In the genomic region with DNA sequence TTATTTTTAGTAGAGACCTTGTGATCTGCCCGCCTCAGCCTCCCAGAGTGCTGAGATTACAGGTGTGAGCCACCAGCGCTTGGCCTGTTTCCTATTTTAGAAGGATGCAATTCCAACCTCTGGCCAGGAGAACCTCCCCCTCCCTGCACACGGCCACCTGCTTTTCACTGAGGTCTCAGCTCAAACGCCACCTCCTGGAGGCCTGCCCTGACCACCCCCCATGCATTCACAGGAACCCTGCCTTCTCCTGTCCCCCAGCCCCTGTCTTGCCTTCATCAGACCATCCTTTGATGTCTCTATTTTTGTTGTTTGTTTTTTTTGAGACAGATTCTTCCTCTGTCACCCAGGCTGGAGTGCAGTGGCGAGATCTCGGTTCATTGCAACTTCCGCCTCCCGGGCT, we compare ENCODE assay signal across 20 cellular contexts. TPM values are rescaled to one million over a fixed set of nuclear protein-coding genes. Genes with fewer than 3 reads are reported as not detected.
DNase-seq lines count a peak whose midpoint lies in the region; ATAC-seq and TF ChIP-seq lines count a peak whose summit lies in the region.
"Had no signal": no experiment of that assay in that cellular context is flagged by ENCODE, and none has a peak within 500 bp of the region (broad histone marks: within the 10 kb centered on the region; RNA-seq: fewer than 3 reads in every experiment).

No MANE protein-coding gene starts in this region.

- no peak overlapping the region for H3K27ac Mint-ChIP-seq in T-helper 2 cell treated with Interferon-gamma antibody and Interleukin-4, amounts not matched to agents 5 μg/mL and 100 μg/mL, for 36 hours
- H3K27ac Mint-ChIP-seq in H9 (peak overlapping the region in 2 of 3 experiments; percentile 5 to 82; a peak in 2 of 7 replicates), nephron (no peak overlapping the region)
- H3K27ac Mint-ChIP-seq in activated T-helper 1 cell treated with anti-CD3 and anti-CD28 coated beads, Interleukin-12 subunit alpha, Interleukin-12 subunit beta, Interleukin-2, Interleukin-4 antibody, amounts not matched to agents 30 ng/mL and 10 ng/mL and 1 ng/mL, durations not matched to agents 14 hours and 24 hours and 36 hours = no peak overlapping the region
- H3K27ac Mint-ChIP-seq: activated T-helper 17 cell treated with anti-CD3 and anti-CD28 coated beads, Interleukin-2, amount 50 U/mL, for 72 hours had no signal

- H4K20me1 ChIP-seq in H9 (ENCODE audit: control insufficient read depth, insufficient read depth, insufficient read length) = no peaks in the 10 kb centered on the region

- H3K9ac ChIP-seq in H9 (ENCODE audit: extremely low read depth, insufficient read length, low read length) = no peak overlapping the region

- H3K79me2 ChIP-seq in H9 (ENCODE audit: insufficient read depth, low read length) = peaks cover 2% of the 10 kb centered on the region; the same call in 1 of the 2 replicates

- H2AK5ac ChIP-seq in H9 (ENCODE audit: insufficient read length, low read length) = no peak overlapping the region

- ATAC-seq in HG03457 (IDR thresholded peaks at IDR 0.05; ENCODE audit: unreplicated experiment) = no peak
- ATAC-seq: activated T-helper 17 cell treated with anti-CD3 and anti-CD28 coated beads, Interleukin-2, amount 50 U/mL, for 72 hours had no signal

- H2AFZ ChIP-seq in H9 (ENCODE audit: low read length) = no peak overlapping the region

- H2BK15ac ChIP-seq in H9 (ENCODE audit: low read depth, low read length) = no peak overlapping the region

- no peak overlapping the region for H3K4ac ChIP-seq in H9 (ENCODE audit: low read depth, low read length)

- no peaks in the 10 kb centered on the region; the same call in 1 of the 2 replicates for H3K27me3 ChIP-seq in H9 (ENCODE audit: insufficient read depth, low read length)
- H3K27me3 ChIP-seq in suprapubic skin = no peaks in the 10 kb centered on the region
- H3K27me3 ChIP-seq: SJCRH30, vagina had no signal

- no peak overlapping the region for H2BK20ac ChIP-seq in H9 (ENCODE audit: low read depth, low read length, poor library complexity, severe bottlenecking)

- no peak overlapping the region for H3K4me2 ChIP-seq in H9 (ENCODE audit: insufficient read depth, insufficient read length, low read length)

- TF ChIP-seq CTCF in H9 (conservative IDR thresholded peaks at IDR 0.05) = 0 out of 3 replicates have a peak, but pooled peaks have one; percentile 10
- no peak for TF ChIP-seq CTCF in nephron (IDR thresholded peaks at IDR 0.05; ENCODE audit: unreplicated experiment in 3 of 3)
- no peak for TF ChIP-seq CTCF in suprapubic skin (IDR thresholded peaks at IDR 0.05)

- H3K9me3 Mint-ChIP-seq in T-helper 2 cell treated with Interferon-gamma antibody and Interleukin-4, amounts not matched to agents 5 μg/mL and 100 μg/mL, for 36 hours = no peaks in the 10 kb centered on the region
- H3K9me3 Mint-ChIP-seq in H9 = no peaks in the 10 kb centered on the region
- no peaks in the 10 kb centered on the region for H3K9me3 Mint-ChIP-seq in activated T-helper 1 cell treated with anti-CD3 and anti-CD28 coated beads, Interleukin-12 subunit alpha, Interleukin-12 subunit beta, Interleukin-2, Interleukin-4 antibody, amounts not matched to agents 30 ng/mL and 10 ng/mL and 1 ng/mL, durations not matched to agents 14 hours and 24 hours and 36 hours
- no peaks in the 10 kb centered on the region for H3K9me3 Mint-ChIP-seq in nephron
- H3K9me3 Mint-ChIP-seq: activated T-helper 17 cell treated with anti-CD3 and anti-CD28 coated beads, Interleukin-2, amount 50 U/mL, for 72 hours had no signal

- H3T11ph ChIP-seq in H9 (ENCODE audit: low read length) = no peak overlapping the region

- WGBS in H9 (ENCODE audit: extremely low coverage, insufficient read length, low lambda C conversion rate) = no CpG with 5 or more reads among the region's 8 CpGs
- WGBS in suprapubic skin = 96% methylated on average over 8 of the region's 8 CpGs

- H3K4me1 ChIP-seq in H9 (ENCODE audit: insufficient read depth, low read length) (no peaks in the 10 kb centered on the region), suprapubic skin (peaks cover 31% of the 10 kb centered on the region)
- H3K4me1 ChIP-seq: SJCRH30 had no signal

- H4K91ac ChIP-seq in H9 (ENCODE audit: insufficient read length, low read depth, low read length) = no peak overlapping the region

- H3K23ac ChIP-seq in H9 (ENCODE audit: insufficient read length, low read depth, low read length) = no peak overlapping the region

- no peak for TF ChIP-seq POLR2A in suprapubic skin (IDR thresholded peaks at IDR 0.05)

- no peak overlapping the region for H3K18ac ChIP-seq in H9 (ENCODE audit: insufficient read length, low read depth, low read length)

- no peaks in the 10 kb centered on the region for H3K27me3 Mint-ChIP-seq in T-helper 2 cell treated with Interferon-gamma antibody and Interleukin-4, amounts not matched to agents 5 μg/mL and 100 μg/mL, for 36 hours (ENCODE audit: low read depth)
- H3K27me3 Mint-ChIP-seq in H9 (ENCODE audit: low read depth) (no peaks in the 10 kb centered on the region), nephron (ENCODE audit: low read depth) (no peaks in the 10 kb centered on the region)
- no peaks in the 10 kb centered on the region for H3K27me3 Mint-ChIP-seq in activated T-helper 1 cell treated with anti-CD3 and anti-CD28 coated beads, Interleukin-12 subunit alpha, Interleukin-12 subunit beta, Interleukin-2, Interleukin-4 antibody, amounts not matched to agents 30 ng/mL and 10 ng/mL and 1 ng/mL, durations not matched to agents 14 hours and 24 hours and 36 hours (ENCODE audit: insufficient read depth)
- H3K27me3 Mint-ChIP-seq: activated T-helper 17 cell treated with anti-CD3 and anti-CD28 coated beads, Interleukin-2, amount 50 U/mL, for 72 hours had no signal

- H2BK5ac ChIP-seq in H9 (ENCODE audit: insufficient read length, low read length) = no peak overlapping the region

- DNase-seq in T-helper 2 cell treated with Interferon-gamma antibody and Interleukin-4, amounts not matched to agents 5 μg/mL and 100 μg/mL, for 36 hours (ENCODE audit: low spot score) = no peak
- DNase-seq in T-helper 2 cell = no peak
- DNase-seq in H9 = no peak
- no peak for DNase-seq in activated T-helper 1 cell treated with anti-CD3 and anti-CD28 coated beads, Interleukin-12 subunit alpha, Interleukin-12 subunit beta, Interleukin-2, Interleukin-4 antibody, amounts not matched to agents 30 ng/mL and 10 ng/mL and 1 ng/mL, durations not matched to agents 14 hours and 24 hours and 36 hours (ENCODE audit: low spot score)
- no peak for DNase-seq in stimulated activated CD4-positive, alpha-beta T cell treated with anti-CD3 and anti-CD28 coated beads, Interleukin-15, amount 100 ng/mL, for 24 hours
- no peak for DNase-seq in suprapubic skin (ENCODE audit: low spot score in 2 of 2)
- DNase-seq: activated CD4-positive, alpha-beta T cell treated with anti-CD3 and anti-CD28 coated beads for 48 hours; erythroblast; GOT3; NCI-H146; NCI-H2227 treated with DMSO at 0.1 percent for 48 hours; SJCRH30; T-helper 9 cell had no signal

- H3K4me3 ChIP-seq in suprapubic skin = no peak overlapping the region
- H3K4me3 ChIP-seq: SJCRH30, vagina had no signal

- no peaks in the 10 kb centered on the region for H3K79me1 ChIP-seq in H9 (ENCODE audit: insufficient read depth, low read depth, low read length, poor library complexity, severe bottlenecking)

- no peak overlapping the region for H3K56ac ChIP-seq in H9 (ENCODE audit: insufficient read length, low read depth, low read length)

- H2BK120ac ChIP-seq in H9 (ENCODE audit: low read depth, low read length, poor library complexity, severe bottlenecking) = no peak overlapping the region

- no peak for TF ChIP-seq EP300 in suprapubic skin (IDR thresholded peaks at IDR 0.05)

- peaks cover 21% of the 10 kb centered on the region for H3K36me3 Mint-ChIP-seq in T-helper 2 cell treated with Interferon-gamma antibody and Interleukin-4, amounts not matched to agents 5 μg/mL and 100 μg/mL, for 36 hours (ENCODE audit: low read depth)
- H3K36me3 Mint-ChIP-seq in H9 (ENCODE audit: insufficient read depth in 1 of 3, low read depth in 3 of 3) (peaks cover 24 to 56% (median 30%) of the 10 kb centered on the region in 3 experiments), nephron (ENCODE audit: low read depth) (peaks cover 10% of the 10 kb centered on the region)
- peaks cover 30% of the 10 kb centered on the region for H3K36me3 Mint-ChIP-seq in activated T-helper 1 cell treated with anti-CD3 and anti-CD28 coated beads, Interleukin-12 subunit alpha, Interleukin-12 subunit beta, Interleukin-2, Interleukin-4 antibody, amounts not matched to agents 30 ng/mL and 10 ng/mL and 1 ng/mL, durations not matched to agents 14 hours and 24 hours and 36 hours (ENCODE audit: low read depth)

- H4K8ac ChIP-seq in H9 (replicated peaks; ENCODE audit: insufficient read length, low read depth, low read length) = no peak overlapping the region

- H3K36me3 ChIP-seq in suprapubic skin = peaks cover 30% of the 10 kb centered on the region

- H3K23me2 ChIP-seq in H9 (ENCODE audit: insufficient read length, low read depth, low read length, poor library complexity, severe bottlenecking) = peaks cover 7% of the 10 kb centered on the region

- peaks cover 20% of the 10 kb centered on the region for H3K4me1 Mint-ChIP-seq in T-helper 2 cell treated with Interferon-gamma antibody and Interleukin-4, amounts not matched to agents 5 μg/mL and 100 μg/mL, for 36 hours (ENCODE audit: low read depth)
- H3K4me1 Mint-ChIP-seq in H9 (peaks cover 17 to 25% of the 10 kb centered on the region in 2 experiments), nephron (peaks cover 9% of the 10 kb centered on the region)
- H3K4me1 Mint-ChIP-seq in activated T-helper 1 cell treated with anti-CD3 and anti-CD28 coated beads, Interleukin-12 subunit alpha, Interleukin-12 subunit beta, Interleukin-2, Interleukin-4 antibody, amounts not matched to agents 30 ng/mL and 10 ng/mL and 1 ng/mL, durations not matched to agents 14 hours and 24 hours and 36 hours (ENCODE audit: low read depth) = peaks cover 17% of the 10 kb centered on the region

- H3K4me3 Mint-ChIP-seq in T-helper 2 cell treated with Interferon-gamma antibody and Interleukin-4, amounts not matched to agents 5 μg/mL and 100 μg/mL, for 36 hours = peak overlapping the region; percentile 24
- H3K4me3 Mint-ChIP-seq in H9 (peak overlapping the region; percentile 51 to 88; a peak in 4 of 5 replicates), nephron (peak overlapping the region; percentile 64 to 74 (median 68))
- peak overlapping the region; percentile 60 for H3K4me3 Mint-ChIP-seq in activated T-helper 1 cell treated with anti-CD3 and anti-CD28 coated beads, Interleukin-12 subunit alpha, Interleukin-12 subunit beta, Interleukin-2, Interleukin-4 antibody, amounts not matched to agents 30 ng/mL and 10 ng/mL and 1 ng/mL, durations not matched to agents 14 hours and 24 hours and 36 hours

- intact Hi-C loops in activated T-helper 1 cell treated with anti-CD3 and anti-CD28 coated beads, Interleukin-12 subunit alpha, Interleukin-12 subunit beta, Interleukin-2, Interleukin-4 antibody, amounts not matched to agents 30 ng/mL and 10 ng/mL and 1 ng/mL, durations not matched to agents 14 hours and 24 hours and 36 hours (cut with micrococcal nuclease) = no loop called here

- no peaks in the 10 kb centered on the region for H3K9me3 ChIP-seq in H9 (ENCODE audit: control insufficient read depth, low read depth, low read length)
- no peaks in the 10 kb centered on the region for H3K9me3 ChIP-seq in suprapubic skin
- H3K9me3 ChIP-seq: SJCRH30, vagina had no signal

- no peak overlapping the region for H3K14ac ChIP-seq in H9 (ENCODE audit: insufficient read depth, low read length)

- H2BK12ac ChIP-seq in H9 (ENCODE audit: insufficient read length, low read depth, low read length) = no peak overlapping the region

- no peak overlapping the region for H3K27ac ChIP-seq in H9 (ENCODE audit: insufficient read length, low read depth, low read length)
- no peak overlapping the region for H3K27ac ChIP-seq in suprapubic skin
- H3K27ac ChIP-seq: SJCRH30, vagina had no signal

- no peak overlapping the region for H4K5ac ChIP-seq in H9 (ENCODE audit: insufficient read length, low read depth, low read length)

RNA-seq across cellular contexts. Expression of a gene that starts 2.3 kb away (rescaled TPM):
- 196 and 212 TPM in 2 replicates for total RNA-seq in H9 (2021)
- total RNA-seq in activated T-helper 1 cell treated with anti-CD3 and anti-CD28 coated beads, Interleukin-12 subunit alpha, Interleukin-12 subunit beta, Interleukin-2, Interleukin-4 antibody, amounts not matched to agents 30 ng/mL and 10 ng/mL and 1 ng/mL, durations not matched to agents 14 hours and 24 hours and 36 hours = 306 and 332 TPM in 2 replicates
- 10 to 100 TPM; 23.3 to 51.2 (median 46.6) TPM for total RNA-seq in suprapubic skin

RNA-seq across cellular contexts. Expression of a gene that starts 10.4 kb away (rescaled TPM):
- total RNA-seq in H9 (2021) (0.46 and 0.57 TPM in 2 replicates), suprapubic skin (under 1 TPM in 1 of 4 donors, not detected in 3; 0.53 TPM)
- total RNA-seq in activated T-helper 1 cell treated with anti-CD3 and anti-CD28 coated beads, Interleukin-12 subunit alpha, Interleukin-12 subunit beta, Interleukin-2, Interleukin-4 antibody, amounts not matched to agents 30 ng/mL and 10 ng/mL and 1 ng/mL, durations not matched to agents 14 hours and 24 hours and 36 hours = 0.15 and 0.57 TPM in 2 replicates
- total RNA-seq: M059J, myocyte, pulmonary artery endothelial cell, vagina had no signal

RNA-seq across cellular contexts. Expression of a gene that starts 42.2 kb away (rescaled TPM):
- total RNA-seq in H9 (2021) = 83.4 and 89.0 TPM in 2 replicates
- total RNA-seq in activated T-helper 1 cell treated with anti-CD3 and anti-CD28 coated beads, Interleukin-12 subunit alpha, Interleukin-12 subunit beta, Interleukin-2, Interleukin-4 antibody, amounts not matched to agents 30 ng/mL and 10 ng/mL and 1 ng/mL, durations not matched to agents 14 hours and 24 hours and 36 hours = 93.5 and 103 TPM in 2 replicates
- total RNA-seq in suprapubic skin = 100 to 1,000 TPM in 1 of 4 donors, 10 to 100 TPM in 3; 45.7 to 127 (median 68.7) TPM

RNA-seq across cellular contexts. Expression of a gene that starts 45.0 kb away (rescaled TPM):
- total RNA-seq in H9 (2021) (207 and 209 TPM in 2 replicates), suprapubic skin (100 to 1,000 TPM in 3 of 4 donors, 10 to 100 TPM in 1; 92.7 to 287 (median 156) TPM)
- 197 TPM in 2 replicates for total RNA-seq in activated T-helper 1 cell treated with anti-CD3 and anti-CD28 coated beads, Interleukin-12 subunit alpha, Interleukin-12 subunit beta, Interleukin-2, Interleukin-4 antibody, amounts not matched to agents 30 ng/mL and 10 ng/mL and 1 ng/mL, durations not matched to agents 14 hours and 24 hours and 36 hours

Comparison
In these comparisons a context has a peak if more than half of its experiments do, and no peak if none do; other contexts are left out.
1. H3K27ac Mint-ChIP-seq: peak in H9 (2 of 3); none in T-helper 2 cell treated with Interferon-gamma antibody and Interleukin-4, amounts not matched to agents 5 μg/mL and 100 μg/mL, for 36 hours (single experiment), activated T-helper 1 cell treated with anti-CD3 and anti-CD28 coated beads, Interleukin-12 subunit alpha, Interleukin-12 subunit beta, Interleukin-2, Interleukin-4 antibody, amounts not matched to agents 30 ng/mL and 10 ng/mL and 1 ng/mL, durations not matched to agents 14 hours and 24 hours and 36 hours (single experiment) and nephron (0 of 3).
2. Peak in every context shown above with its lines, with median percentiles within 50 percentile points of each other: H3K4me3 Mint-ChIP-seq.